1 cellular context compared by ENCODE assay signal in the genomic region with DNA sequence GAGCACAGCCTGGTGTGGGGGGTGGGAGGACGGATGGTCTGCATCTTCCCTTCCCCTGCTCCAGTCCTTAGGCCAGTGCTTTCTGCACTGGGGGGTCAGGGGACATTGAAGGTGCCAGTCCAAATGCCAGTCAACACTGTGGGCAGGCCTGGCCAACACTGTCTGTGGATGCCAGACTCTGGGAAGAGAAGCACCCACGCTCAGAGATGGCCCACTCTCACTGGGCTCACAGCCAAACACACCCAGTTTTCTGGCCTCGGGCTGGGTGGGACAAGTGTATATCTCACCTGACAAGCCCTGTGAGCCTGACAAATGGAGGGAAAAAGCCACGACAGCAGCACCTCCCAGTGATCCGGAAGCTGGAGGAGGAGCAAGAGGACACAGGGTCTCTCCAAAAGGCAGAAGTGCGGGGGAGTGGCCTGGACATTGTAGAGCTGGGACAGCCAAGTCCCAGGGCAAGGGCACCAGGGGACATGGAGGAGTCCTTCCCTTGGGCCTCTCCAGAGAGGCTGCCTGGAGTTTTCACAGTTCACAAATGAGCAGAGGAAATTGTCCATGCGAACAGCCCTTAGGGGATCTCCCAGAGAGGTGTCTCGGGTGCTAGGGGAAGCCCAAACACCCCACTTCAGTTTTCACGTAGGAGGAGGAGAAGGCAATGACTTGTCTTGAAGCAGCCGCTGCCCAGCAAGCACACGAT.
TF ChIP-seq lines count a peak whose summit lies in the region.

No MANE protein-coding gene starts in this region.

TF ChIP-seq in K562, 482 proteins besides CTCF, POLR2A, EP300 and RAD21 (continued from another document):
- TF ChIP-seq, protein P1, sequence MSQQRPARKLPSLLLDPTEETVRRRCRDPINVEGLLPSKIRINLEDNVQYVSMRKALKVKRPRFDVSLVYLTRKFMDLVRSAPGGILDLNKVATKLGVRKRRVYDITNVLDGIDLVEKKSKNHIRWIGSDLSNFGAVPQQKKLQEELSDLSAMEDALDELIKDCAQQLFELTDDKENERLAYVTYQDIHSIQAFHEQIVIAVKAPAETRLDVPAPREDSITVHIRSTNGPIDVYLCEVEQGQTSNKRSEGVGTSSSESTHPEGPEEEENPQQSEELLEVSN (IDR thresholded peaks at IDR 0.05; ENCODE audit: borderline replicate concordance in 1 of 2, extremely low read depth in 1 of 2, insufficient read depth in 1 of 2, insufficient read length in 1 of 2, low read depth in 1 of 2, low read length in 1 of 2, poor library complexity in 1 of 2, severe bottlenecking in 1 of 2): peak; percentile 83 to 87
- TF ChIP-seq CBX5 (IDR thresholded peaks at IDR 0.05; ENCODE audit: borderline replicate concordance, low read depth) (no peak), GATAD2B (IDR thresholded peaks at IDR 0.05; ENCODE audit: borderline replicate concordance) (no peak), MCM5 (IDR thresholded peaks at IDR 0.05; ENCODE audit: low read depth) (no peak), SPI1 (IDR thresholded peaks at IDR 0.05; ENCODE audit: borderline replicate concordance, low read depth, low read length) (peak; percentile 27; the same call in 1 of the 2 replicates), FOXK1 (CRISPR knock-in tag; IDR thresholded peaks at IDR 0.05; ENCODE audit: borderline replicate concordance) (no peak), RBBP5 (IDR thresholded peaks at IDR 0.05; ENCODE audit: borderline replicate concordance, insufficient read depth, low read length, poor library complexity, severe bottlenecking) (peak; percentile 62), STAG1 (CRISPR knock-in tag; IDR thresholded peaks at IDR 0.05; ENCODE audit: borderline replicate concordance) (0 out of 2 replicates have a peak, but pooled peaks have one; percentile 30), CBFA2T3 (IDR thresholded peaks at IDR 0.05) (0 out of 2 replicates have a peak, but pooled peaks have one; percentile 9), NFXL1 (CRISPR knock-in tag; IDR thresholded peaks at IDR 0.05) (no peak), HIVEP1 (CRISPR knock-in tag; IDR thresholded peaks at IDR 0.05) (no peak), ETV1 (tag; conservative IDR thresholded peaks at IDR 0.05; ENCODE audit: low read depth) (peak; percentile 41), HDAC1 (IDR thresholded peaks at IDR 0.05) (no peak), HDAC3 (IDR thresholded peaks at IDR 0.05; ENCODE audit: borderline replicate concordance, partially characterized antibody) (no peak), ZNF764 (CRISPR knock-in tag; IDR thresholded peaks at IDR 0.05; ENCODE audit: low read depth) (no peak), ZNF175 (CRISPR knock-in tag; IDR thresholded peaks at IDR 0.05; ENCODE audit: low read depth) (no peak), L3MBTL2 (IDR thresholded peaks at IDR 0.05) (peak; percentile 91), ATF7 (IDR thresholded peaks at IDR 0.05) (0 out of 2 replicates have a peak, but pooled peaks have one; percentile 12), ZBTB7A (IDR thresholded peaks at IDR 0.05; ENCODE audit: borderline replicate concordance, control insufficient read depth, low read depth, low read length) (peak; percentile 22; the same call in 1 of the 2 replicates), HNRNPH1 (optimal IDR thresholded peaks at IDR 0.05; ENCODE audit: low read depth, low read length) (no peak), ESRRA (IDR thresholded peaks at IDR 0.05; ENCODE audit: borderline replicate concordance, low read depth) (0 out of 2 replicates have a peak, but pooled peaks have one; percentile 14), SOX6 (IDR thresholded peaks at IDR 0.05) (0 out of 2 replicates have a peak, but pooled peaks have one; percentile 56), ZNF696 (CRISPR knock-in tag; conservative IDR thresholded peaks at IDR 0.05) (no peak)
- TF ChIP-seq, protein P2, sequence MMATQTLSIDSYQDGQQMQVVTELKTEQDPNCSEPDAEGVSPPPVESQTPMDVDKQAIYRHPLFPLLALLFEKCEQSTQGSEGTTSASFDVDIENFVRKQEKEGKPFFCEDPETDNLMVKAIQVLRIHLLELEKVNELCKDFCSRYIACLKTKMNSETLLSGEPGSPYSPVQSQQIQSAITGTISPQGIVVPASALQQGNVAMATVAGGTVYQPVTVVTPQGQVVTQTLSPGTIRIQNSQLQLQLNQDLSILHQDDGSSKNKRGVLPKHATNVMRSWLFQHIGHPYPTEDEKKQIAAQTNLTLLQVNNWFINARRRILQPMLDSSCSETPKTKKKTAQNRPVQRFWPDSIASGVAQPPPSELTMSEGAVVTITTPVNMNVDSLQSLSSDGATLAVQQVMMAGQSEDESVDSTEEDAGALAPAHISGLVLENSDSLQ (IDR thresholded peaks at IDR 0.05): peak; percentile 82
- TF ChIP-seq, protein P3, sequence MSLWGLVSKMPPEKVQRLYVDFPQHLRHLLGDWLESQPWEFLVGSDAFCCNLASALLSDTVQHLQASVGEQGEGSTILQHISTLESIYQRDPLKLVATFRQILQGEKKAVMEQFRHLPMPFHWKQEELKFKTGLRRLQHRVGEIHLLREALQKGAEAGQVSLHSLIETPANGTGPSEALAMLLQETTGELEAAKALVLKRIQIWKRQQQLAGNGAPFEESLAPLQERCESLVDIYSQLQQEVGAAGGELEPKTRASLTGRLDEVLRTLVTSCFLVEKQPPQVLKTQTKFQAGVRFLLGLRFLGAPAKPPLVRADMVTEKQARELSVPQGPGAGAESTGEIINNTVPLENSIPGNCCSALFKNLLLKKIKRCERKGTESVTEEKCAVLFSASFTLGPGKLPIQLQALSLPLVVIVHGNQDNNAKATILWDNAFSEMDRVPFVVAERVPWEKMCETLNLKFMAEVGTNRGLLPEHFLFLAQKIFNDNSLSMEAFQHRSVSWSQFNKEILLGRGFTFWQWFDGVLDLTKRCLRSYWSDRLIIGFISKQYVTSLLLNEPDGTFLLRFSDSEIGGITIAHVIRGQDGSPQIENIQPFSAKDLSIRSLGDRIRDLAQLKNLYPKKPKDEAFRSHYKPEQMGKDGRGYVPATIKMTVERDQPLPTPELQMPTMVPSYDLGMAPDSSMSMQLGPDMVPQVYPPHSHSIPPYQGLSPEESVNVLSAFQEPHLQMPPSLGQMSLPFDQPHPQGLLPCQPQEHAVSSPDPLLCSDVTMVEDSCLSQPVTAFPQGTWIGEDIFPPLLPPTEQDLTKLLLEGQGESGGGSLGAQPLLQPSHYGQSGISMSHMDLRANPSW (CRISPR knock-in tag; IDR thresholded peaks at IDR 0.05): no peak
- TF ChIP-seq, protein P4, sequence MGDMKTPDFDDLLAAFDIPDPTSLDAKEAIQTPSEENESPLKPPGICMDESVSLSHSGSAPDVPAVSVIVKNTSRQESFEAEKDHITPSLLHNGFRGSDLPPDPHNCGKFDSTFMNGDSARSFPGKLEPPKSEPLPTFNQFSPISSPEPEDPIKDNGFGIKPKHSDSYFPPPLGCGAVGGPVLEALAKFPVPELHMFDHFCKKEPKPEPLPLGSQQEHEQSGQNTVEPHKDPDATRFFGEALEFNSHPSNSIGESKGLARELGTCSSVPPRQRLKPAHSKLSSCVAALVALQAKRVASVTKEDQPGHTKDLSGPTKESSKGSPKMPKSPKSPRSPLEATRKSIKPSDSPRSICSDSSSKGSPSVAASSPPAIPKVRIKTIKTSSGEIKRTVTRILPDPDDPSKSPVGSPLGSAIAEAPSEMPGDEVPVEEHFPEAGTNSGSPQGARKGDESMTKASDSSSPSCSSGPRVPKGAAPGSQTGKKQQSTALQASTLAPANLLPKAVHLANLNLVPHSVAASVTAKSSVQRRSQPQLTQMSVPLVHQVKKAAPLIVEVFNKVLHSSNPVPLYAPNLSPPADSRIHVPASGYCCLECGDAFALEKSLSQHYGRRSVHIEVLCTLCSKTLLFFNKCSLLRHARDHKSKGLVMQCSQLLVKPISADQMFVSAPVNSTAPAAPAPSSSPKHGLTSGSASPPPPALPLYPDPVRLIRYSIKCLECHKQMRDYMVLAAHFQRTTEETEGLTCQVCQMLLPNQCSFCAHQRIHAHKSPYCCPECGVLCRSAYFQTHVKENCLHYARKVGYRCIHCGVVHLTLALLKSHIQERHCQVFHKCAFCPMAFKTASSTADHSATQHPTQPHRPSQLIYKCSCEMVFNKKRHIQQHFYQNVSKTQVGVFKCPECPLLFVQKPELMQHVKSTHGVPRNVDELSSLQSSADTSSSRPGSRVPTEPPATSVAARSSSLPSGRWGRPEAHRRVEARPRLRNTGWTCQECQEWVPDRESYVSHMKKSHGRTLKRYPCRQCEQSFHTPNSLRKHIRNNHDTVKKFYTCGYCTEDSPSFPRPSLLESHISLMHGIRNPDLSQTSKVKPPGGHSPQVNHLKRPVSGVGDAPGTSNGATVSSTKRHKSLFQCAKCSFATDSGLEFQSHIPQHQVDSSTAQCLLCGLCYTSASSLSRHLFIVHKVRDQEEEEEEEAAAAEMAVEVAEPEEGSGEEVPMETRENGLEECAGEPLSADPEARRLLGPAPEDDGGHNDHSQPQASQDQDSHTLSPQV (IDR thresholded peaks at IDR 0.05): no peak
- TF ChIP-seq, protein P5, sequence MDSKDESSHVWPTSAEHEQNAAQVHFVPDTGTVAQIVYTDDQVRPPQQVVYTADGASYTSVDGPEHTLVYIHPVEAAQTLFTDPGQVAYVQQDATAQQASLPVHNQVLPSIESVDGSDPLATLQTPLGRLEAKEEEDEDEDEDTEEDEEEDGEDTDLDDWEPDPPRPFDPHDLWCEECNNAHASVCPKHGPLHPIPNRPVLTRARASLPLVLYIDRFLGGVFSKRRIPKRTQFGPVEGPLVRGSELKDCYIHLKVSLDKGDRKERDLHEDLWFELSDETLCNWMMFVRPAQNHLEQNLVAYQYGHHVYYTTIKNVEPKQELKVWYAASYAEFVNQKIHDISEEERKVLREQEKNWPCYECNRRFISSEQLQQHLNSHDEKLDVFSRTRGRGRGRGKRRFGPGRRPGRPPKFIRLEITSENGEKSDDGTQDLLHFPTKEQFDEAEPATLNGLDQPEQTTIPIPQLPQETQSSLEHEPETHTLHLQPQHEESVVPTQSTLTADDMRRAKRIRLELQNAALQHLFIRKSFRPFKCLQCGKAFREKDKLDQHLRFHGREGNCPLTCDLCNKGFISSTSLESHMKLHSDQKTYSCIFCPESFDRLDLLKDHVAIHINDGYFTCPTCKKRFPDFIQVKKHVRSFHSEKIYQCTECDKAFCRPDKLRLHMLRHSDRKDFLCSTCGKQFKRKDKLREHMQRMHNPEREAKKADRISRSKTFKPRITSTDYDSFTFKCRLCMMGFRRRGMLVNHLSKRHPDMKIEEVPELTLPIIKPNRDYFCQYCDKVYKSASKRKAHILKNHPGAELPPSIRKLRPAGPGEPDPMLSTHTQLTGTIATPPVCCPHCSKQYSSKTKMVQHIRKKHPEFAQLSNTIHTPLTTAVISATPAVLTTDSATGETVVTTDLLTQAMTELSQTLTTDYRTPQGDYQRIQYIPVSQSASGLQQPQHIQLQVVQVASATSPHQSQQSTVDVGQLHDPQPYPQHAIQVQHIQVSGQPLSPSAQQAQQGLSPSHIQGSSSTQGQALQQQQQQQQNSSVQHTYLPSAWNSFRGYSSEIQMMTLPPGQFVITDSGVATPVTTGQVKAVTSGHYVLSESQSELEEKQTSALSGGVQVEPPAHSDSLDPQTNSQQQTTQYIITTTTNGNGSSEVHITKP (IDR thresholded peaks at IDR 0.05; ENCODE audit: partially characterized antibody): peak; percentile 89
- TF ChIP-seq, protein P6, sequence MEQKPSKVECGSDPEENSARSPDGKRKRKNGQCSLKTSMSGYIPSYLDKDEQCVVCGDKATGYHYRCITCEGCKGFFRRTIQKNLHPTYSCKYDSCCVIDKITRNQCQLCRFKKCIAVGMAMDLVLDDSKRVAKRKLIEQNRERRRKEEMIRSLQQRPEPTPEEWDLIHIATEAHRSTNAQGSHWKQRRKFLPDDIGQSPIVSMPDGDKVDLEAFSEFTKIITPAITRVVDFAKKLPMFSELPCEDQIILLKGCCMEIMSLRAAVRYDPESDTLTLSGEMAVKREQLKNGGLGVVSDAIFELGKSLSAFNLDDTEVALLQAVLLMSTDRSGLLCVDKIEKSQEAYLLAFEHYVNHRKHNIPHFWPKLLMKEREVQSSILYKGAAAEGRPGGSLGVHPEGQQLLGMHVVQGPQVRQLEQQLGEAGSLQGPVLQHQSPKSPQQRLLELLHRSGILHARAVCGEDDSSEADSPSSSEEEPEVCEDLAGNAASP (IDR thresholded peaks at IDR 0.05): no peak
- TF ChIP-seq, protein P7, sequence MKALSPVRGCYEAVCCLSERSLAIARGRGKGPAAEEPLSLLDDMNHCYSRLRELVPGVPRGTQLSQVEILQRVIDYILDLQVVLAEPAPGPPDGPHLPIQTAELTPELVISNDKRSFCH (CRISPR knock-in tag; IDR thresholded peaks at IDR 0.05): no peak
- TF ChIP-seq, protein P7 (tag; IDR thresholded peaks at IDR 0.05): 0 out of 2 replicates have a peak, but pooled peaks have one; percentile 18
- TF ChIP-seq, protein P8, sequence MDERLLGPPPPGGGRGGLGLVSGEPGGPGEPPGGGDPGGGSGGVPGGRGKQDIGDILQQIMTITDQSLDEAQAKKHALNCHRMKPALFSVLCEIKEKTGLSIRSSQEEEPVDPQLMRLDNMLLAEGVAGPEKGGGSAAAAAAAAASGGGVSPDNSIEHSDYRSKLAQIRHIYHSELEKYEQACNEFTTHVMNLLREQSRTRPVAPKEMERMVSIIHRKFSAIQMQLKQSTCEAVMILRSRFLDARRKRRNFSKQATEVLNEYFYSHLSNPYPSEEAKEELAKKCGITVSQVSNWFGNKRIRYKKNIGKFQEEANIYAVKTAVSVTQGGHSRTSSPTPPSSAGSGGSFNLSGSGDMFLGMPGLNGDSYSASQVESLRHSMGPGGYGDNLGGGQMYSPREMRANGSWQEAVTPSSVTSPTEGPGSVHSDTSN (CRISPR knock-in tag; IDR thresholded peaks at IDR 0.05; ENCODE audit: low read depth): no peak
- TF ChIP-seq, protein P8 (tag; conservative IDR thresholded peaks at IDR 0.05; ENCODE audit: low read depth): peak; percentile 67
- TF ChIP-seq, protein P9, sequence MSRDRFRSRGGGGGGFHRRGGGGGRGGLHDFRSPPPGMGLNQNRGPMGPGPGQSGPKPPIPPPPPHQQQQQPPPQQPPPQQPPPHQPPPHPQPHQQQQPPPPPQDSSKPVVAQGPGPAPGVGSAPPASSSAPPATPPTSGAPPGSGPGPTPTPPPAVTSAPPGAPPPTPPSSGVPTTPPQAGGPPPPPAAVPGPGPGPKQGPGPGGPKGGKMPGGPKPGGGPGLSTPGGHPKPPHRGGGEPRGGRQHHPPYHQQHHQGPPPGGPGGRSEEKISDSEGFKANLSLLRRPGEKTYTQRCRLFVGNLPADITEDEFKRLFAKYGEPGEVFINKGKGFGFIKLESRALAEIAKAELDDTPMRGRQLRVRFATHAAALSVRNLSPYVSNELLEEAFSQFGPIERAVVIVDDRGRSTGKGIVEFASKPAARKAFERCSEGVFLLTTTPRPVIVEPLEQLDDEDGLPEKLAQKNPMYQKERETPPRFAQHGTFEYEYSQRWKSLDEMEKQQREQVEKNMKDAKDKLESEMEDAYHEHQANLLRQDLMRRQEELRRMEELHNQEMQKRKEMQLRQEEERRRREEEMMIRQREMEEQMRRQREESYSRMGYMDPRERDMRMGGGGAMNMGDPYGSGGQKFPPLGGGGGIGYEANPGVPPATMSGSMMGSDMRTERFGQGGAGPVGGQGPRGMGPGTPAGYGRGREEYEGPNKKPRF (IDR thresholded peaks at IDR 0.05; ENCODE audit: low read depth, low read length): no peak
